Comparison of ENCODE assay signal across 7 cellular contexts in the genomic region with DNA sequence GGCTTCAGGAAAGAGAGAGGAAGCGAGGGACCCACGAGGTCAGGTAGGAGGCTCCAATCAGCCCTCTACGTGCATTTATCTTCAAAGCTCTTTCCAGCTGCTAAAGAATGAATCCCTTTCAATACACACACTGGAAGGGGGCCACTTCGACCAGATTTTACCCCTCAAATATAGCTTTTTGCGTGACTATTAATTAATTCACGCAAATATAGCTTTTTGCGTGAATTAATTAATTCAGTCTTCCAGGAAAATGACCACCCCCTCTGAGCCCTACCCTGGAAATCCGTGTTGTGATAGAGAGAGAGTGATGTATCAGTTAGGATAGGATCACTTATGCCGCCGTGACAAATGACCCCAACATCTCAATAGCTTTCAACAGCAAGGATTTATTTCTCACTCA.
"Had no signal": no experiment of that assay in that cellular context is flagged by ENCODE, and none has a peak within 500 bp of the region (broad histone marks: within the 10 kb centered on the region; RNA-seq: fewer than 3 reads in every experiment).

No MANE protein-coding gene starts in this region.

- DNase-seq: H9, HCEC 1CT had no signal

- H2AFZ ChIP-seq: GM23338 had no signal

- H3K4me2 ChIP-seq: GM23338 had no signal

- ATAC-seq: HepG2 had no signal

- H3K4me3 ChIP-seq: GM23338 had no signal

- H3K27ac ChIP-seq: HL-60 had no signal

- FAIRE-seq: H1, H54, HepG2 had no signal
